18 cellular contexts compared by ENCODE assay signal in genomic region chr15:68313501-68314390, GRCh38. TPM values are rescaled to one million over a fixed set of nuclear protein-coding genes. Genes with fewer than 3 reads are reported as not detected.
DNase-seq lines count a peak whose midpoint lies in the region; ATAC-seq, FAIRE-seq and TF ChIP-seq lines count a peak whose summit lies in the region.
"Had no signal": no experiment of that assay in that cellular context is flagged by ENCODE, and none has a peak within 500 bp of the region (broad histone marks: within the 10 kb centered on the region; RNA-seq: fewer than 3 reads in every experiment).

No MANE protein-coding gene starts in this region.

- peak overlapping the region; percentile 56 for H3K9ac ChIP-seq in neuronal stem cell (ENCODE audit: low read depth, low read length, poor library complexity)

- H3K27me3 ChIP-seq in adrenal gland (no peaks in the 10 kb centered on the region), neuronal stem cell (ENCODE audit: control insufficient read depth in 3 of 3, insufficient read depth in 3 of 3, low read depth in 1 of 3, low read length in 3 of 3) (peaks cover 0 to 38% (median 0%) of the 10 kb centered on the region in 3 experiments)

- H2AFZ ChIP-seq in neuronal stem cell (ENCODE audit: low read length), result no peak overlapping the region

- no peak for ATAC-seq in left ventricle myocardium superior
- ATAC-seq: GM23338; heart right ventricle; stimulated activated effector memory CD8-positive, alpha-beta T cell treated with anti-CD3 and anti-CD28 coated beads, Interleukin-12 subunit alpha, Interleukin-12 subunit beta, amount 100 ng/mL, for 72 hours had no signal

- intact Hi-C loops in cardiac septum (cut with DNase I) (no loop called here), left ventricle myocardium superior (cut with micrococcal nuclease) (no loop called here), adrenal gland (cut with DNase I) (loop anchor here (5.0 to 10.0 kb wide), 3 partner anchors 59 to 231 kb away; no protein-coding TSS in a partner anchor)

- H2BK12ac ChIP-seq in neuronal stem cell (ENCODE audit: low read length), result peak overlapping the region; percentile 63

- DNase-seq in cardiac septum (ENCODE audit: low spot score), result peak; percentile 67
- DNase-seq in left ventricle myocardium superior, result no peak
- peak in 5 of 7 donors; percentile 4 to 39 (median 9) for DNase-seq in adrenal gland
- DNase-seq in neuronal stem cell (ENCODE audit: low spot score), result no peak
- no peak for DNase-seq in urothelium cell line (ENCODE audit: low spot score)
- DNase-seq in ACHN, result no peak
- DNase-seq in GM19239 (ENCODE audit: insufficient read length, low spot score), result no peak
- DNase-seq in NCI-H2029 (lab: John Stamatoyannopoulos, UW), result no peak
- DNase-seq: cerebellar nuclear complex, COR-L47, heart right ventricle, mesendoderm, NCI-H1694, NCI-H446, nephron progenitor cell had no signal

- H3K36me3 ChIP-seq in adrenal gland (replicated peaks in 1 of 2) (no peaks in the 10 kb centered on the region), neuronal stem cell (replicated peaks in 1 of 2; ENCODE audit: control insufficient read depth in 2 of 2, insufficient read depth in 2 of 2, low read length in 2 of 2) (no peaks in the 10 kb centered on the region)

- H2BK120ac ChIP-seq in neuronal stem cell (ENCODE audit: low read depth, low read length), result no peak overlapping the region

- no peak for TF ChIP-seq POLR2A in adrenal gland (IDR thresholded peaks at IDR 0.05)

- WGBS in adrenal gland, 4 donors, result 75 to 91% (median 90%) methylated on average over 9 to 17 of the region's 17 CpGs
- WGBS in neuronal stem cell (ENCODE audit: extremely low coverage in 2 of 2, insufficient read length in 2 of 2, insufficient replicate concordance in 1 of 2), 2 donors, result no CpG with 5 or more reads among the region's 17 CpGs

- TF ChIP-seq CTCF in adrenal gland (IDR thresholded peaks at IDR 0.05), result no peak

- peak overlapping the region; percentile 55 for H2BK5ac ChIP-seq in neuronal stem cell (ENCODE audit: low read length)

- H3K4me3 ChIP-seq in adrenal gland, result no peak overlapping the region
- H3K4me3 ChIP-seq in neuronal stem cell (ENCODE audit: low read length in 2 of 2), result no peak overlapping the region
- H3K4me3 ChIP-seq: GM23338, heart right ventricle had no signal

- peak overlapping the region; percentile 68 for H2BK15ac ChIP-seq in neuronal stem cell (ENCODE audit: low read length)

- H3K79me1 ChIP-seq in neuronal stem cell (ENCODE audit: low read depth, low read length), result no peaks in the 10 kb centered on the region

- no peak overlapping the region for H3K27ac ChIP-seq in adrenal gland
- no peak overlapping the region for H3K27ac ChIP-seq in neuronal stem cell (replicated peaks; ENCODE audit: low read length)
- H3K27ac ChIP-seq: heart right ventricle, RWPE1 had no signal

- H3K23ac ChIP-seq in neuronal stem cell (ENCODE audit: low read depth, low read length, poor library complexity), result peak overlapping the region; percentile 57

- H4K8ac ChIP-seq in neuronal stem cell (ENCODE audit: low read depth, low read length), result no peak overlapping the region

- FAIRE-seq in urothelium cell line (lab: Jason Lieb, UNC) (peak; percentile 77), GM19239 (lab: Jason Lieb, UNC) (no peak)

- in situ Hi-C loops in ACHN (cut with HindIII; ENCODE audit: low pct_ligation_motif_present, low pct_unique_long_range_greater_than_20kb, low sequenced_read_pairs), result no loop called here

- H3K18ac ChIP-seq in neuronal stem cell (ENCODE audit: low read length), result peak overlapping the region; percentile 71

- H4K91ac ChIP-seq in neuronal stem cell (ENCODE audit: low read depth, low read length, poor library complexity), result no peak overlapping the region

- peak overlapping the region; percentile 64 for H2AK5ac ChIP-seq in neuronal stem cell (ENCODE audit: low read depth, low read length)

- no peaks in the 10 kb centered on the region for H3K9me3 ChIP-seq in adrenal gland (replicated peaks in 1 of 3)
- H3K9me3 ChIP-seq in neuronal stem cell (replicated peaks in 1 of 2; ENCODE audit: control insufficient read depth in 2 of 2, insufficient read depth in 1 of 2, low read depth in 1 of 2, low read length in 2 of 2), result no peaks in the 10 kb centered on the region
- H3K9me3 ChIP-seq: heart right ventricle had no signal

- H3K4me2 ChIP-seq in neuronal stem cell (ENCODE audit: insufficient read depth, low read length, poor library complexity, severe bottlenecking), result no peak overlapping the region
- H3K4me2 ChIP-seq: GM23338 had no signal

- H3K4ac ChIP-seq in neuronal stem cell (ENCODE audit: low read length), result peak overlapping the region; percentile 60

- peak overlapping the region; percentile 87 for H3K14ac ChIP-seq in neuronal stem cell (ENCODE audit: low read length)

- H3K4me1 ChIP-seq in adrenal gland (replicated peaks in 1 of 2), result peaks cover 0 to 8% of the 10 kb centered on the region in 2 donors
- H3K4me1 ChIP-seq in neuronal stem cell (ENCODE audit: control insufficient read depth in 2 of 2, insufficient read depth in 1 of 2, low read depth in 1 of 2, low read length in 2 of 2), result peaks cover 13 to 15% of the 10 kb centered on the region in 2 donors

RNA-seq across cellular contexts. Expression of gene FEM1B, which starts 36.2 kb away (rescaled TPM):
- total RNA-seq in cardiac septum (114 TPM), left ventricle myocardium superior (45.1 TPM), adrenal gland (10 to 100 TPM; 25.2 to 57.7 (median 43.8) TPM)
- 10 to 100 TPM in 1 of 3 donors, 1 to 10 TPM in 2; 7.0 to 35.7 (median 9.3) TPM for polyA plus RNA-seq in adrenal gland
- 27.6 TPM for polyA plus RNA-seq in neuronal stem cell (2013, experiment 1 of 2)
- 28.3 TPM for polyA plus RNA-seq in neuronal stem cell (2013, experiment 2 of 2)

Comparison
In these comparisons a context has a peak if more than half of its experiments do, and no peak if none do; other contexts are left out.
1. DNase-seq: peak in cardiac septum (single experiment) and adrenal gland (5 of 7); none in left ventricle myocardium superior (single experiment), neuronal stem cell (single experiment), urothelium cell line (single experiment), ACHN (single experiment), GM19239 (single experiment) and NCI-H2029 (single experiment).
2. intact Hi-C loops: an anchor here in adrenal gland (5.0 to 10.0 kb wide); none called in cardiac septum and left ventricle myocardium superior.